1 cellular context compared by ENCODE assay signal in genomic region chr5:25423271-25423670, GRCh38.
TF ChIP-seq lines count a peak whose summit lies in the region.

No MANE protein-coding gene starts in this region.

TF ChIP-seq in WTC11, 78 proteins besides CTCF, POLR2A, EP300 and RAD21 (continued from another document):
- TF ChIP-seq, protein P1, sequence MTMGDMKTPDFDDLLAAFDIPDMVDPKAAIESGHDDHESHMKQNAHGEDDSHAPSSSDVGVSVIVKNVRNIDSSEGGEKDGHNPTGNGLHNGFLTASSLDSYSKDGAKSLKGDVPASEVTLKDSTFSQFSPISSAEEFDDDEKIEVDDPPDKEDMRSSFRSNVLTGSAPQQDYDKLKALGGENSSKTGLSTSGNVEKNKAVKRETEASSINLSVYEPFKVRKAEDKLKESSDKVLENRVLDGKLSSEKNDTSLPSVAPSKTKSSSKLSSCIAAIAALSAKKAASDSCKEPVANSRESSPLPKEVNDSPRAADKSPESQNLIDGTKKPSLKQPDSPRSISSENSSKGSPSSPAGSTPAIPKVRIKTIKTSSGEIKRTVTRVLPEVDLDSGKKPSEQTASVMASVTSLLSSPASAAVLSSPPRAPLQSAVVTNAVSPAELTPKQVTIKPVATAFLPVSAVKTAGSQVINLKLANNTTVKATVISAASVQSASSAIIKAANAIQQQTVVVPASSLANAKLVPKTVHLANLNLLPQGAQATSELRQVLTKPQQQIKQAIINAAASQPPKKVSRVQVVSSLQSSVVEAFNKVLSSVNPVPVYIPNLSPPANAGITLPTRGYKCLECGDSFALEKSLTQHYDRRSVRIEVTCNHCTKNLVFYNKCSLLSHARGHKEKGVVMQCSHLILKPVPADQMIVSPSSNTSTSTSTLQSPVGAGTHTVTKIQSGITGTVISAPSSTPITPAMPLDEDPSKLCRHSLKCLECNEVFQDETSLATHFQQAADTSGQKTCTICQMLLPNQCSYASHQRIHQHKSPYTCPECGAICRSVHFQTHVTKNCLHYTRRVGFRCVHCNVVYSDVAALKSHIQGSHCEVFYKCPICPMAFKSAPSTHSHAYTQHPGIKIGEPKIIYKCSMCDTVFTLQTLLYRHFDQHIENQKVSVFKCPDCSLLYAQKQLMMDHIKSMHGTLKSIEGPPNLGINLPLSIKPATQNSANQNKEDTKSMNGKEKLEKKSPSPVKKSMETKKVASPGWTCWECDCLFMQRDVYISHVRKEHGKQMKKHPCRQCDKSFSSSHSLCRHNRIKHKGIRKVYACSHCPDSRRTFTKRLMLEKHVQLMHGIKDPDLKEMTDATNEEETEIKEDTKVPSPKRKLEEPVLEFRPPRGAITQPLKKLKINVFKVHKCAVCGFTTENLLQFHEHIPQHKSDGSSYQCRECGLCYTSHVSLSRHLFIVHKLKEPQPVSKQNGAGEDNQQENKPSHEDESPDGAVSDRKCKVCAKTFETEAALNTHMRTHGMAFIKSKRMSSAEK (CRISPR knock-in tag; IDR thresholded peaks at IDR 0.05; ENCODE audit: borderline replicate concordance) = no peak
- TF ChIP-seq ARID4B (CRISPR knock-in tag; IDR thresholded peaks at IDR 0.05; ENCODE audit: borderline replicate concordance) (no peak), ZNF425 (CRISPR knock-in tag; conservative IDR thresholded peaks at IDR 0.05) (peak; percentile 50; the same call in 1 of the 2 replicates), SMAD3 (CRISPR knock-in tag; IDR thresholded peaks at IDR 0.05; ENCODE audit: borderline replicate concordance) (no peak), ATF6 (CRISPR knock-in tag; IDR thresholded peaks at IDR 0.05) (no peak), ZNF671 (CRISPR knock-in tag; IDR thresholded peaks at IDR 0.05) (peak; percentile 63; the same call in 1 of the 2 replicates), ZNF219 (CRISPR knock-in tag; IDR thresholded peaks at IDR 0.05; ENCODE audit: borderline replicate concordance) (no peak), ZMAT4 (CRISPR knock-in tag; IDR thresholded peaks at IDR 0.05) (peak; percentile 95)
- TF ChIP-seq, protein P2, sequence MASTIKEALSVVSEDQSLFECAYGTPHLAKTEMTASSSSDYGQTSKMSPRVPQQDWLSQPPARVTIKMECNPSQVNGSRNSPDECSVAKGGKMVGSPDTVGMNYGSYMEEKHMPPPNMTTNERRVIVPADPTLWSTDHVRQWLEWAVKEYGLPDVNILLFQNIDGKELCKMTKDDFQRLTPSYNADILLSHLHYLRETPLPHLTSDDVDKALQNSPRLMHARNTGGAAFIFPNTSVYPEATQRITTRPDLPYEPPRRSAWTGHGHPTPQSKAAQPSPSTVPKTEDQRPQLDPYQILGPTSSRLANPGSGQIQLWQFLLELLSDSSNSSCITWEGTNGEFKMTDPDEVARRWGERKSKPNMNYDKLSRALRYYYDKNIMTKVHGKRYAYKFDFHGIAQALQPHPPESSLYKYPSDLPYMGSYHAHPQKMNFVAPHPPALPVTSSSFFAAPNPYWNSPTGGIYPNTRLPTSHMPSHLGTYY (CRISPR knock-in tag; IDR thresholded peaks at IDR 0.05) = no peak
